Comparison of ENCODE assay signal across 17 cellular contexts in genomic region chr17:35811759-35812158, GRCh38. TPM values are rescaled to one million over a fixed set of nuclear protein-coding genes. Genes with fewer than 3 reads are reported as not detected.
DNase-seq lines count a peak whose midpoint lies in the region; ATAC-seq and TF ChIP-seq lines count a peak whose summit lies in the region.
"Had no signal": no experiment of that assay in that cellular context is flagged by ENCODE, and none has a peak within 500 bp of the region (broad histone marks: within the 10 kb centered on the region; RNA-seq: fewer than 3 reads in every experiment).

No MANE protein-coding gene starts in this region.

- POLR2A ChIA-PET in PC-9 (lab: Charles Lee; ENCODE audit: unreplicated experiment) = no interaction called here

- H3K4me3 ChIP-seq in cardiac muscle cell (peak overlapping the region; percentile 75), PC-9 (peak overlapping the region; percentile 97; the same call in 1 of the 2 replicates), fibroblast of lung (replicated peaks in 1 of 4; ENCODE audit: control extremely low read depth in 1 of 4, insufficient read depth in 1 of 4, low read depth in 3 of 4, low read length in 4 of 4) (peak overlapping the region in 1 of 4 experiments; percentile 100)

- H2AFZ ChIP-seq in PC-9 (no peak overlapping the region), fibroblast of lung (ENCODE audit: low read length) (no peak overlapping the region)

- H3K36me3 Mint-ChIP-seq in stimulated activated effector memory CD8-positive, alpha-beta T cell treated with anti-CD3 and anti-CD28 coated beads, Interleukin-12 subunit alpha, Interleukin-12 subunit beta, amount 100 ng/mL, for 72 hours = peaks cover 83% of the 10 kb centered on the region

- H3K4me1 ChIP-seq in cardiac muscle cell (ENCODE audit: low read depth) (peaks cover 14% of the 10 kb centered on the region), PC-9 (replicated peaks; ENCODE audit: insufficient read depth) (peaks cover 38% of the 10 kb centered on the region), fibroblast of lung (ENCODE audit: control insufficient read depth, extremely low read depth, insufficient read depth, low read length) (peaks cover 12% of the 10 kb centered on the region)

- ATAC-seq in left cardiac atrium = no peak
- ATAC-seq in stimulated activated effector memory CD8-positive, alpha-beta T cell treated with anti-CD3 and anti-CD28 coated beads, Interleukin-12 subunit alpha, Interleukin-12 subunit beta, amount 100 ng/mL, for 72 hours = no peak
- ATAC-seq in GM19035 (IDR thresholded peaks at IDR 0.05; ENCODE audit: unreplicated experiment) = no peak
- no peak for ATAC-seq in HG03097 (IDR thresholded peaks at IDR 0.05; ENCODE audit: low FRiP score, unreplicated experiment)
- ATAC-seq: activated CD4-positive, CD25-positive, alpha-beta regulatory T cell treated with anti-CD3 and anti-CD28 coated beads, Interleukin-2, amount 50 U/mL, for 24 hours; foreskin keratinocyte had no signal

- H3K9me2 ChIP-seq in PC-9 (ENCODE audit: insufficient read depth) = no peaks in the 10 kb centered on the region

- CTCF ChIA-PET in PC-9 (lab: Charles Lee) = no interaction called here

- H3K9ac ChIP-seq in fibroblast of lung (ENCODE audit: insufficient read depth, low read length) = no peak overlapping the region

- H3K4me1 Mint-ChIP-seq in stimulated activated effector memory CD8-positive, alpha-beta T cell treated with anti-CD3 and anti-CD28 coated beads, Interleukin-12 subunit alpha, Interleukin-12 subunit beta, amount 100 ng/mL, for 72 hours = peaks cover 63% of the 10 kb centered on the region

- no TSS peak for BruUV-seq in PC-9 (replicated peaks; lab: Mats Ljungman, UMichigan)

- no peaks in the 10 kb centered on the region for H3K36me3 ChIP-seq in cardiac muscle cell
- peaks cover 16% of the 10 kb centered on the region; the same call in 1 of the 2 replicates for H3K36me3 ChIP-seq in PC-9 (ENCODE audit: low read depth)
- no peaks in the 10 kb centered on the region for H3K36me3 ChIP-seq in fibroblast of lung (ENCODE audit: control insufficient read depth, insufficient read depth, low read length)
- H3K36me3 ChIP-seq: brain microvascular endothelial cell, tibial artery had no signal

- intact Hi-C loops in left cardiac atrium (cut with DNase I) (no loop called here), PC-9 (cut with micrococcal nuclease; ENCODE audit: unreplicated experiment) (no loop called here)

- H3K4me2 ChIP-seq in PC-9 = peak overlapping the region; percentile 98
- peak overlapping the region; percentile 23 for H3K4me2 ChIP-seq in fibroblast of lung (ENCODE audit: extremely low read depth, insufficient read depth, low read length)

- H3K27ac ChIP-seq in cardiac muscle cell (no peak overlapping the region), PC-9 (no peak overlapping the region), fibroblast of lung (ENCODE audit: insufficient read depth, low read length) (no peak overlapping the region)
- H3K27ac ChIP-seq: brain microvascular endothelial cell, foreskin keratinocyte, tibial artery had no signal

- H3K9me3 ChIP-seq in cardiac muscle cell (ENCODE audit: low read depth) (no peaks in the 10 kb centered on the region), PC-9 (ENCODE audit: insufficient read depth, low read depth) (no peaks in the 10 kb centered on the region), fibroblast of lung (ENCODE audit: control insufficient read depth, insufficient read depth, low read depth, low read length) (no peaks in the 10 kb centered on the region)
- H3K9me3 ChIP-seq: tibial artery had no signal

- peaks cover 48% of the 10 kb centered on the region; the same call in 1 of the 2 replicates for H3F3A ChIP-seq in PC-9 (ENCODE audit: insufficient read depth, low read depth)

- H3K9me3 Mint-ChIP-seq in stimulated activated effector memory CD8-positive, alpha-beta T cell treated with anti-CD3 and anti-CD28 coated beads, Interleukin-12 subunit alpha, Interleukin-12 subunit beta, amount 100 ng/mL, for 72 hours = no peaks in the 10 kb centered on the region

- DNase-seq in cardiac muscle cell (ENCODE audit: low read depth in 1 of 2, low spot score in 1 of 2) (no peak), left cardiac atrium (no peak), PC-9 (no peak), fibroblast of lung (ENCODE audit: low read depth in 2 of 2) (no peak), NCI-H2227 (lab: John Stamatoyannopoulos, UW; ENCODE audit: unreplicated experiment) (no peak)
- no peak for DNase-seq in stimulated activated effector memory CD8-positive, alpha-beta T cell treated with anti-CD3 and anti-CD28 coated beads, Interleukin-12 subunit alpha, Interleukin-12 subunit beta, amount 100 ng/mL, for 72 hours (ENCODE audit: low spot score in 2 of 2)
- DNase-seq: activated effector memory CD4-positive, alpha-beta T cell treated with anti-CD3 and anti-CD28 coated beads, Interleukin-2, amount 50 U/mL, for 16 hours; brain microvascular endothelial cell; DMS79 treated with DMSO at 0.1 percent for 48 hours; effector CD8-positive, alpha-beta T cell; foreskin keratinocyte; SW 1271; tibial artery had no signal

- H3K4me3 Mint-ChIP-seq in stimulated activated effector memory CD8-positive, alpha-beta T cell treated with anti-CD3 and anti-CD28 coated beads, Interleukin-12 subunit alpha, Interleukin-12 subunit beta, amount 100 ng/mL, for 72 hours = peak overlapping the region; percentile 95

- H4K20me1 ChIP-seq in PC-9 (ENCODE audit: insufficient read depth) = peaks cover 68% of the 10 kb centered on the region
- H4K20me1 ChIP-seq in fibroblast of lung (ENCODE audit: control insufficient read depth, extremely low read depth, insufficient read depth, low read length) = no peaks in the 10 kb centered on the region

- H3K27me3 ChIP-seq in cardiac muscle cell (no peaks in the 10 kb centered on the region), PC-9 (ENCODE audit: insufficient read depth, low read depth) (no peaks in the 10 kb centered on the region), fibroblast of lung (ENCODE audit: control insufficient read depth, insufficient read depth, low read length) (no peaks in the 10 kb centered on the region)
- H3K27me3 ChIP-seq: brain microvascular endothelial cell, foreskin keratinocyte, tibial artery had no signal

- H3K79me2 ChIP-seq in PC-9 (ENCODE audit: low read depth) (peaks cover 74% of the 10 kb centered on the region), fibroblast of lung (ENCODE audit: control insufficient read depth, insufficient read depth, low read length) (peaks cover 74% of the 10 kb centered on the region)

- no peak overlapping the region for H3K27ac Mint-ChIP-seq in stimulated activated effector memory CD8-positive, alpha-beta T cell treated with anti-CD3 and anti-CD28 coated beads, Interleukin-12 subunit alpha, Interleukin-12 subunit beta, amount 100 ng/mL, for 72 hours

- TF ChIP-seq CTCF in cardiac muscle cell (IDR thresholded peaks at IDR 0.05; ENCODE audit: low read depth, low read length) = no peak
- TF ChIP-seq CTCF in PC-9 (conservative IDR thresholded peaks at IDR 0.05) = no peak
- no peak for TF ChIP-seq CTCF in fibroblast of lung (conservative IDR thresholded peaks at IDR 0.05 in 1 of 2, IDR thresholded peaks at IDR 0.05 in 1 of 2; ENCODE audit: low read depth in 1 of 2, low read length in 2 of 2)

RNA-seq across cellular contexts. Expression of gene TAF15, which starts 2.5 kb away (rescaled TPM):
- 33.4 and 75.2 TPM in 2 replicates for total RNA-seq in cardiac muscle cell
- 27.2 and 31.1 TPM in 2 replicates for polyA plus RNA-seq in cardiac muscle cell
- 100 to 1,000 TPM in 1 of 2 donors, 10 to 100 TPM in 1; 97.3 to 119 TPM for total RNA-seq in left cardiac atrium
- total RNA-seq in PC-9 (2021) = 187 and 202 TPM in 2 replicates
- total RNA-seq in fibroblast of lung = 57.8 and 84.1 TPM in 2 replicates
- 22.9 and 30.5 TPM in 2 replicates for polyA plus RNA-seq in fibroblast of lung
- 144 and 199 TPM in 2 replicates for polyA plus RNA-seq in fibroblast of lung (2012)
- 37.2 and 39.4 TPM in 2 replicates for polyA minus RNA-seq in fibroblast of lung (ENCODE audit: low replicate concordance)

RNA-seq across cellular contexts. Expression of gene MMP28, which starts 16.3 kb away (rescaled TPM):
- total RNA-seq in cardiac muscle cell (0.39 TPM in 1 of 2 replicates, not detected in the other), left cardiac atrium (10 to 100 TPM in 1 of 2 donors, 1 to 10 TPM in 1; 5.0 to 10.3 TPM), PC-9 (2021) (2.8 and 6.4 TPM in 2 replicates), fibroblast of lung (2.8 and 4.6 TPM in 2 replicates)
- polyA plus RNA-seq in cardiac muscle cell (0.84 and 0.94 TPM in 2 replicates), fibroblast of lung (0.49 and 1.1 TPM in 2 replicates)
- polyA plus RNA-seq in fibroblast of lung (2012) = 0.46 and 0.58 TPM in 2 replicates
- polyA minus RNA-seq in fibroblast of lung (ENCODE audit: low replicate concordance) = not detected in 2 replicates

RNA-seq across cellular contexts. Expression of gene C17orf50, which starts 51.1 kb away (rescaled TPM):
- total RNA-seq in cardiac muscle cell (0.21 and 0.74 TPM in 2 replicates), left cardiac atrium (not detected), PC-9 (2021) (not detected in 2 replicates), fibroblast of lung (not detected in 2 replicates)
- polyA plus RNA-seq in cardiac muscle cell (0.51 and 1.2 TPM in 2 replicates), fibroblast of lung (not detected in 2 replicates)
- not detected in 2 replicates for polyA plus RNA-seq in fibroblast of lung (2012)
- polyA minus RNA-seq in fibroblast of lung (ENCODE audit: low replicate concordance) = not detected in 2 replicates
- total RNA-seq: foreskin keratinocyte, pulmonary artery endothelial cell had no signal
- polyA plus RNA-seq: foreskin keratinocyte had no signal

RNA-seq across cellular contexts. Expression of gene HEATR9, which starts 56.9 kb away (rescaled TPM):
- total RNA-seq in cardiac muscle cell (not detected in 2 replicates), left cardiac atrium (not detected), PC-9 (2021) (not detected in 2 replicates), fibroblast of lung (not detected in 2 replicates)
- polyA plus RNA-seq in cardiac muscle cell (0.09 and 0.36 TPM in 2 replicates), fibroblast of lung (not detected in 2 replicates)
- polyA plus RNA-seq in fibroblast of lung (2012) = not detected in 2 replicates
- polyA minus RNA-seq in fibroblast of lung (ENCODE audit: low replicate concordance) = not detected in 2 replicates
- total RNA-seq: foreskin keratinocyte, pulmonary artery endothelial cell had no signal
- polyA plus RNA-seq: foreskin keratinocyte had no signal

RNA-seq across cellular contexts. Expression of gene GAS2L2, which starts 58.7 kb away (rescaled TPM):
- 0.18 TPM in 1 of 2 replicates, not detected in the other for total RNA-seq in cardiac muscle cell
- polyA plus RNA-seq in cardiac muscle cell = 0.11 TPM in 1 of 2 replicates, not detected in the other
- total RNA-seq in left cardiac atrium = 1 to 10 TPM in 1 of 2 donors, under 1 TPM in 1; 0.47 to 1.1 TPM
- total RNA-seq in PC-9 (2021) = not detected in 2 replicates
- not detected in 2 replicates for total RNA-seq in fibroblast of lung
- not detected in 2 replicates for polyA plus RNA-seq in fibroblast of lung
- polyA plus RNA-seq in fibroblast of lung (2012) = not detected in 2 replicates
- not detected in 2 replicates for polyA minus RNA-seq in fibroblast of lung (ENCODE audit: low replicate concordance)
- total RNA-seq: foreskin keratinocyte, pulmonary artery endothelial cell had no signal
- polyA plus RNA-seq: foreskin keratinocyte had no signal
